11 cellular contexts compared by ENCODE assay signal in the genomic region with DNA sequence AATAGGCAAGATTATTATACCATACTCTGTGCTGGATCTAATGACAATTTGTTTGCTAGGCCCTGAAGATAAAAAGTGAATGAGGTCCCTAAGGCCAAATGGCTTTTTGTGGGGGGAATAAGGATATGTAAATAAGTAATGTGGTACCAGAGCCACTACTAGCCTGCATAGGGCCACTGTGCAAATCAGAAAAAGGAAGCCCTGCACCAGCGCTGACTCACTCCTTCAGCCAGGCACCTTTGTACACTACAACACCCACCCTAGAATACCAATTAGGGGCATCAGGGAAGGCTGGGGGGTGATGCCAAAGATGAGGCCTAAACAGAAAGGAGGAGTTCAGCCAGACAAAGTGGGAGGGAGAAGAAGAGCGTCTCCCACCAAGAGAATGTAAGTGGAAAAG.
A peak's percentile ranks its signal among the peaks of the same experiment; 100 is the strongest.
DNase-seq lines count a peak whose midpoint lies in the region; ATAC-seq and TF ChIP-seq lines count a peak whose summit lies in the region.
"Had no signal": no experiment of that assay in that cellular context is flagged by ENCODE, and none has a peak within 500 bp of the region (broad histone marks: within the 10 kb centered on the region; RNA-seq: fewer than 3 reads in every experiment).

No MANE protein-coding gene starts in this region.

- H3K27me3 Mint-ChIP-seq in activated CD4-positive, alpha-beta T cell treated with anti-CD3 and anti-CD28 coated beads, Interleukin-2, amount 10 ng/mL, durations not matched to agents 24 days and 14 days, result no peaks in the 10 kb centered on the region
- H3K27me3 Mint-ChIP-seq: central memory CD8-positive, alpha-beta T cell had no signal

- no peak for TF ChIP-seq CTCF in omental fat pad (IDR thresholded peaks at IDR 0.05)

- intact Hi-C loops in activated CD4-positive, alpha-beta T cell treated with anti-CD3 and anti-CD28 coated beads, Interleukin-2, amount 10 ng/mL, durations not matched to agents 24 days and 14 days (cut with micrococcal nuclease), result no loop called here

- peak overlapping the region; percentile 27 for H3K27ac Mint-ChIP-seq in activated CD4-positive, alpha-beta T cell treated with anti-CD3 and anti-CD28 coated beads, Interleukin-2, amount 10 ng/mL, durations not matched to agents 24 days and 14 days

- no peak overlapping the region for H3K4me3 Mint-ChIP-seq in activated CD4-positive, alpha-beta T cell treated with anti-CD3 and anti-CD28 coated beads, Interleukin-2, amount 10 ng/mL, durations not matched to agents 24 days and 14 days
- H3K4me3 Mint-ChIP-seq: central memory CD8-positive, alpha-beta T cell had no signal

- H3K9me3 Mint-ChIP-seq in activated CD4-positive, alpha-beta T cell treated with anti-CD3 and anti-CD28 coated beads, Interleukin-2, amount 10 ng/mL, durations not matched to agents 24 days and 14 days, result no peaks in the 10 kb centered on the region
- H3K9me3 Mint-ChIP-seq: central memory CD8-positive, alpha-beta T cell had no signal

- ATAC-seq in GM21381 (IDR thresholded peaks at IDR 0.05; ENCODE audit: unreplicated experiment), result peak; percentile 38
- peak; percentile 15 for ATAC-seq in omental fat pad (ENCODE audit: low FRiP score)
- ATAC-seq in HG02885 (IDR thresholded peaks at IDR 0.05; ENCODE audit: poor library complexity, unreplicated experiment), result no peak
- ATAC-seq in GM21528 (IDR thresholded peaks at IDR 0.05; ENCODE audit: low FRiP score, unreplicated experiment), result no peak

- DNase-seq in activated CD4-positive, alpha-beta T cell treated with anti-CD3 and anti-CD28 coated beads, Interleukin-2, amount 10 ng/mL, durations not matched to agents 24 days and 14 days, result peak; percentile 49
- DNase-seq in activated CD4-positive, alpha-beta T cell treated with anti-CD3 and anti-CD28 coated beads, Interleukin-2, amount 50 U/mL, for 48 hours, result no peak
- DNase-seq in NOMO-1 treated with DMSO at 0.1 percent for 48 hours (lab: John Stamatoyannopoulos, UW; ENCODE audit: unreplicated experiment), result peak; percentile 51
- no peak for DNase-seq in omental fat pad (ENCODE audit: low spot score)
- no peak for DNase-seq in SHP77 treated with DMSO at 0.1 percent for 48 hours (lab: John Stamatoyannopoulos, UW)
- DNase-seq: GF-D8, SK-N-SH had no signal

- peaks cover 44% of the 10 kb centered on the region for H3K4me1 Mint-ChIP-seq in activated CD4-positive, alpha-beta T cell treated with anti-CD3 and anti-CD28 coated beads, Interleukin-2, amount 10 ng/mL, durations not matched to agents 24 days and 14 days

- peaks cover 20% of the 10 kb centered on the region for H3K36me3 Mint-ChIP-seq in activated CD4-positive, alpha-beta T cell treated with anti-CD3 and anti-CD28 coated beads, Interleukin-2, amount 10 ng/mL, durations not matched to agents 24 days and 14 days (ENCODE audit: low read depth)

Comparison
In these comparisons a context has a peak if more than half of its experiments do, and no peak if none do; other contexts are left out.
1. DNase-seq: peak in activated CD4-positive, alpha-beta T cell treated with anti-CD3 and anti-CD28 coated beads, Interleukin-2, amount 10 ng/mL, durations not matched to agents 24 days and 14 days (single experiment) and NOMO-1 treated with DMSO at 0.1 percent for 48 hours (single experiment); none in activated CD4-positive, alpha-beta T cell treated with anti-CD3 and anti-CD28 coated beads, Interleukin-2, amount 50 U/mL, for 48 hours (0 of 2), omental fat pad (single experiment) and SHP77 treated with DMSO at 0.1 percent for 48 hours (single experiment).
2. ATAC-seq: peak in GM21381 (single experiment) and omental fat pad (single experiment); none in HG02885 (single experiment) and GM21528 (single experiment).